26 cellular contexts compared by ENCODE assay signal in the genomic region with DNA sequence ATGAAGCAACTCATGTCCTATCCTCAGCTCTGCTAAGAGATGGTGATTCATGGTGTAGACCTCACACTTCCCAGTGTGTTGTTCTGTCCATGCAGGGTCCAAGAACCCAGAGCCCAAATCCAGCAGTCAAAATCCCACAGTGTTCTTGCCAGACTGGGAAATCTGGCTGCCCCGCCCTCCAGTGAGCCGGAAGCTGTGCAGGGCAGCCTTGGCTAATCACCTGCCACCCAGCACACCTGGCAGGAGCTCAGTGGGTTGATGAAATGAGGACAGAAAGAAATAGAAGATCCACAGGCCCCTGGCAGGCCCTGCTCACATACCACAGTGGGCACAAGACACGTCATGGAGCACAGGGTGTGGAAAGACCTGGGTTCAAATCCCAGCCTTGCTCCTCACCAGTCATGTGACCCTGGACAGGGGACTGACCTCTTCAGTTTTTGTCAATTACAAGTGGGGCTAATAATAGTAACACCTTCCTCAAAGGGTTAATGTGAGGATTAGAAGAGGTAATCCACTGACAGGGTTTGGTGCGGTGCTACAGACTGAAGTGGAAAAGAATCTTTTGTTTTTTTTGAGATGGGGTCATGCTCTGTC. TPM values are rescaled to one million over a fixed set of nuclear protein-coding genes. Genes with fewer than 3 reads are reported as not detected.
"Had no signal": no experiment of that assay in that cellular context is flagged by ENCODE, and none has a peak within 500 bp of the region (broad histone marks: within the 10 kb centered on the region; RNA-seq: fewer than 3 reads in every experiment).

No MANE protein-coding gene starts in this region.

- H3K27ac ChIP-seq: cardiac muscle cell, neutrophil, ovary, prostate gland, spleen, thyroid gland had no signal

- H3K36me3 ChIP-seq: cardiac muscle cell, neutrophil, ovary, prostate gland, spleen, thyroid gland had no signal

- FAIRE-seq: frontal cortex, TTC549 had no signal

- H3K27me3 ChIP-seq: cardiac muscle cell, ovary, thyroid gland had no signal

- H3K4me3 ChIP-seq: cardiac muscle cell, ovary, prostate gland, spleen, thyroid gland had no signal

- DNase-seq: activated B cell treated with CpG ODN at 0.5 μM for 24 hours; activated CD4-positive, alpha-beta T cell treated with anti-CD3 and anti-CD28 coated beads for 36 hours; activated CD4-positive, alpha-beta T cell treated with anti-CD3 and anti-CD28 coated beads, Interleukin-2, amount 50 U/mL, for 4 hours; activated CD8-positive, alpha-beta memory T cell treated with anti-CD3 and anti-CD28 coated beads, Interleukin-2, amount 50 U/mL, for 48 hours; activated naive CD4-positive, alpha-beta T cell treated with Interleukin-2 at 50 U/mL for 16 hours; activated T-cell treated with anti-CD3 and anti-CD28 coated beads, Interleukin-2, amount 50 U/mL, for 4 hours; erythroblast; hippocampal formation; midbrain; ovary; spleen; stimulated activated CD4-positive, alpha-beta T cell treated with anti-CD3 and anti-CD28 coated beads, Interleukin-4, amount 100 ng/mL, for 1 hour; stimulated activated naive CD4-positive, alpha-beta T cell; T-helper 1 cell had no signal

- H3K4me1 ChIP-seq: prostate gland, spleen had no signal

- H3K9me3 ChIP-seq: neutrophil, ovary, prostate gland, spleen, thyroid gland had no signal

- ATAC-seq: activated CD4-positive, alpha-beta T cell treated with anti-CD3 and anti-CD28 coated beads for 36 hours; activated T-cell treated with anti-CD3 and anti-CD28 coated beads, Interleukin-2, amount 50 U/mL, for 4 hours; natural killer cell treated with Interleukin-12 subunit alpha and Interleukin-12 subunit beta and Interleukin-15 and Interleukin-18, amount 100 ng/mL, for 72 hours had no signal

RNA-seq across cellular contexts. Expression of a gene that starts 13.6 kb away (rescaled TPM):
- total RNA-seq: activated B cell treated with CpG ODN at 0.5 μM for 24 hours; activated CD4-positive, alpha-beta T cell treated with anti-CD3 and anti-CD28 coated beads for 36 hours; activated CD8-positive, alpha-beta memory T cell treated with anti-CD3 and anti-CD28 coated beads for 36 hours; activated T-cell treated with anti-CD3 and anti-CD28 coated beads, Interleukin-2, amount 50 U/mL, for 4 hours; liver; natural killer cell treated with Interleukin-12 subunit alpha and Interleukin-12 subunit beta and Interleukin-15 and Interleukin-18, amount 100 ng/mL, for 72 hours; ovary; spleen; subcutaneous adipose tissue; thyroid gland; ureter had no signal
- polyA plus RNA-seq: liver had no signal

RNA-seq across cellular contexts. Expression of a gene that starts 17.1 kb away (rescaled TPM):
- total RNA-seq: activated B cell treated with CpG ODN at 0.5 μM for 24 hours, cerebellum had no signal

RNA-seq across cellular contexts. Expression of a gene that starts 35.2 kb away (rescaled TPM):
- polyA plus RNA-seq: cardiac muscle cell had no signal
